Comparison of ENCODE assay signal across 25 cellular contexts in the genomic region with DNA sequence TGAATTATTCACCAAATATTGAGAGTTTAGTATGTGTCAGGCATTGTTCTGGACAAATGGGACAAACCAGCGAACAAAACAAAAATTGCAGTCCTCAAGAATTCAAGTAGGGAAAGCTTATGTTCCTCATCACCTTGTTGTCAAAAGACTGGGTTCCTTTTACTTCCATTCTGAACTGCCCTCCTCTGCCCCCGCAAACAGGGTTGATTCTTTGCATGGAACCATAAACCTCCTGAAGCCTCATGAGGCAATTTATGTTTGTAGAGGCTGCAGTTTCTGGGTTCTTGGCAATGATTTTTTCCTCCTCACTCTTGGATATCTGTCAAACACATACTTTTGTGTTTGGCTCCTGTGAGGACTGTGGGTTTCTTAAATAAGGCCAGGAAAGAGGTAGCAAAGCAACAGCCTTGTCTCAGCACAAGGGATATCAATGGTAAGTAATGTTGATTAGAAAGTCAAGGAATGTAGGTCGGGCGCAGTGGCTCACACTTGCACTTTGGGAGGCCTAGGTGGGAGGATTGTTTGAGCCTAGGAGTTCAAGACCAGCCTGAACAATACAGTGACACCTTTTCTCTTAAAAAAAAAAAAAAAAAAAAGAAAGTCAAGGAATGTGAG. TPM values are rescaled to one million over a fixed set of nuclear protein-coding genes. Genes with fewer than 3 reads are reported as not detected.
DNase-seq lines count a peak whose midpoint lies in the region; ATAC-seq and TF ChIP-seq lines count a peak whose summit lies in the region.
"Had no signal": no experiment of that assay in that cellular context is flagged by ENCODE, and none has a peak within 500 bp of the region (broad histone marks: within the 10 kb centered on the region; RNA-seq: fewer than 3 reads in every experiment).

No MANE protein-coding gene starts in this region.

- H3K27me3 Mint-ChIP-seq in HFFc6 (ENCODE audit: insufficient read depth) = peaks cover 4% of the 10 kb centered on the region; the same call in 1 of the 2 replicates
- H3K27me3 Mint-ChIP-seq: naive thymus-derived CD4-positive, alpha-beta T cell; T-helper 17 cell had no signal

- peaks cover 35% of the 10 kb centered on the region for H3K4me1 Mint-ChIP-seq in HFFc6 (ENCODE audit: low read depth)

- H2AK5ac ChIP-seq in mesenchymal stem cell (ENCODE audit: low read length, severe bottlenecking) = no peak overlapping the region

- no peak overlapping the region for H2BK12ac ChIP-seq in mesenchymal stem cell (ENCODE audit: low read length in 2 of 2)

- no peak overlapping the region for H2BK120ac ChIP-seq in mesenchymal stem cell (ENCODE audit: low read depth, low read length)

- no peaks in the 10 kb centered on the region for H3K9me3 Mint-ChIP-seq in HFFc6
- H3K9me3 Mint-ChIP-seq: CD8-positive, alpha-beta T cell; naive thymus-derived CD4-positive, alpha-beta T cell had no signal

- peak overlapping the region; percentile 46; the same call in 1 of the 2 replicates for H3K27ac Mint-ChIP-seq in HFFc6
- H3K27ac Mint-ChIP-seq: CD8-positive, alpha-beta T cell; T-helper 17 cell had no signal

- TF ChIP-seq CTCF in HFFc6 (IDR thresholded peaks at IDR 0.05) (no peak), smooth muscle cell (IDR thresholded peaks at IDR 0.05; ENCODE audit: borderline replicate concordance, insufficient read depth, poor library complexity, severe bottlenecking) (no peak), coronary artery (IDR thresholded peaks at IDR 0.05) (no peak)

- H3K4me2 ChIP-seq in mesenchymal stem cell (ENCODE audit: low read length, poor library complexity, severe bottlenecking) (no peak overlapping the region), smooth muscle cell (no peak overlapping the region)

- H3K27me3 ChIP-seq in mesenchymal stem cell (ENCODE audit: control insufficient read depth in 1 of 2, insufficient read depth in 1 of 2, low read length in 2 of 2) (no peaks in the 10 kb centered on the region), smooth muscle cell (ENCODE audit: low read depth) (no peaks in the 10 kb centered on the region)

- peaks cover 3% of the 10 kb centered on the region for H3K4me1 ChIP-seq in mesenchymal stem cell (ENCODE audit: control insufficient read depth, insufficient read depth, low read depth, low read length)
- peaks cover 46% of the 10 kb centered on the region for H3K4me1 ChIP-seq in smooth muscle cell (ENCODE audit: low read depth)

- no peak overlapping the region for H2BK5ac ChIP-seq in mesenchymal stem cell (ENCODE audit: low read depth, low read length, poor library complexity, severe bottlenecking)

- peaks cover 19 to 35% of the 10 kb centered on the region in 2 experiments for H3K36me3 ChIP-seq in mesenchymal stem cell (ENCODE audit: control insufficient read depth in 1 of 2, insufficient read depth in 2 of 2, low read depth in 1 of 2, low read length in 2 of 2)
- H3K36me3 ChIP-seq in smooth muscle cell (ENCODE audit: low read depth) = peaks cover 6% of the 10 kb centered on the region

- H4K8ac ChIP-seq in mesenchymal stem cell (ENCODE audit: low read length) = no peak overlapping the region

- H3K4me3 ChIP-seq in mesenchymal stem cell (ENCODE audit: insufficient read depth in 1 of 2, low read depth in 1 of 2, low read length in 2 of 2) = no peak overlapping the region
- H3K4me3 ChIP-seq in smooth muscle cell = no peak overlapping the region
- no peak overlapping the region for H3K4me3 ChIP-seq in coronary artery
- H3K4me3 ChIP-seq: GM12878 had no signal

- no peak overlapping the region for H3K4ac ChIP-seq in mesenchymal stem cell (ENCODE audit: low read depth in 1 of 2, low read length in 2 of 2)

- DNase-seq in HFFc6 (no peak), mesenchymal stem cell (peak; percentile 24), smooth muscle cell (lab: John Stamatoyannopoulos, UW; ENCODE audit: unreplicated experiment) (no peak), coronary artery (ENCODE audit: low spot score) (no peak)
- DNase-seq: activated CD4-positive, alpha-beta T cell treated with anti-CD3 and anti-CD28 coated beads, Interleukin-2, amount 50 U/mL, for 1 hour; activated CD8-positive, alpha-beta memory T cell treated with anti-CD3 and anti-CD28 coated beads, Interleukin-2, amount 50 U/mL, for 4 hours; CD8-positive, alpha-beta T cell; central memory CD4-positive, alpha-beta T cell; effector CD4-positive, alpha-beta T cell; naive thymus-derived CD4-positive, alpha-beta T cell; NCI-H1105; NCI-H2081; NCI-H446 treated with DMSO at 0.1 percent for 48 hours; posterior cingulate gyrus; stimulated activated CD4-positive, alpha-beta T cell treated with anti-CD3 and anti-CD28 coated beads, Interleukin-2, amount 100 ng/mL, for 24 hours; stimulated activated naive CD4-positive, alpha-beta T cell treated with Interleukin-2 at 50 U/mL for 16 hours; T-helper 17 cell had no signal

- H3K18ac ChIP-seq in mesenchymal stem cell (ENCODE audit: low read depth in 1 of 2, low read length in 2 of 2) = no peak overlapping the region

- no peak overlapping the region for H2BK15ac ChIP-seq in mesenchymal stem cell (ENCODE audit: low read depth, poor library complexity, severe bottlenecking)

- H4K20me1 ChIP-seq in smooth muscle cell (ENCODE audit: low read depth) = peaks cover 92% of the 10 kb centered on the region

- H3K4me3 Mint-ChIP-seq in HFFc6 = no peak overlapping the region
- H3K4me3 Mint-ChIP-seq: CD8-positive, alpha-beta T cell; naive thymus-derived CD4-positive, alpha-beta T cell; T-helper 17 cell had no signal

- H3K27ac ChIP-seq in cingulate gyrus (ENCODE audit: low read depth, low read length) = peak overlapping the region; percentile 8
- no peak overlapping the region for H3K27ac ChIP-seq in mesenchymal stem cell (ENCODE audit: low read length, poor library complexity, severe bottlenecking)
- peak overlapping the region; percentile 39 for H3K27ac ChIP-seq in smooth muscle cell (ENCODE audit: low read depth)
- no peak overlapping the region for H3K27ac ChIP-seq in coronary artery
- H3K27ac ChIP-seq: VCaP had no signal

- no peak overlapping the region for H4K91ac ChIP-seq in mesenchymal stem cell (ENCODE audit: low read length)

- H3K14ac ChIP-seq in mesenchymal stem cell (ENCODE audit: low read length in 2 of 2) = no peak overlapping the region

- peaks cover 53% of the 10 kb centered on the region for H3K79me2 ChIP-seq in smooth muscle cell (ENCODE audit: low read depth)

- peaks cover 39% of the 10 kb centered on the region for H3K79me1 ChIP-seq in mesenchymal stem cell (replicated peaks; ENCODE audit: low read length, poor library complexity, severe bottlenecking)

- H3K9me3 ChIP-seq in mesenchymal stem cell (ENCODE audit: control insufficient read depth, low read length) = no peaks in the 10 kb centered on the region
- H3K9me3 ChIP-seq in smooth muscle cell (replicated peaks; ENCODE audit: low read depth) = no peaks in the 10 kb centered on the region

- H3F3A ChIP-seq in smooth muscle cell (ENCODE audit: low read depth) = peaks cover 14% of the 10 kb centered on the region

- 92% methylated on average over 1 of the region's 4 CpGs for WGBS in mesenchymal stem cell
- 84% methylated on average over 4 of the region's 4 CpGs for WGBS in smooth muscle cell (ENCODE audit: low lambda C conversion rate)

- H3K9ac ChIP-seq in mesenchymal stem cell (ENCODE audit: low read length) (no peak overlapping the region), smooth muscle cell (ENCODE audit: low read depth) (no peak overlapping the region)

- ATAC-seq in GM21528 (IDR thresholded peaks at IDR 0.05; ENCODE audit: low FRiP score, unreplicated experiment) (no peak), esophagus mucosa (no peak)
- ATAC-seq: CD8-positive, alpha-beta T cell; GM12878; naive thymus-derived CD4-positive, alpha-beta T cell; T-helper 17 cell had no signal

- peaks cover 23% of the 10 kb centered on the region for H3K36me3 Mint-ChIP-seq in HFFc6 (ENCODE audit: low read depth)

- no peak overlapping the region for H3K23ac ChIP-seq in mesenchymal stem cell (ENCODE audit: low read length in 2 of 2)

- no peak overlapping the region for H2AFZ ChIP-seq in mesenchymal stem cell (ENCODE audit: low read depth, low read length)
- no peak overlapping the region for H2AFZ ChIP-seq in smooth muscle cell (ENCODE audit: low read depth)

RNA-seq across cellular contexts. Expression of gene COPZ1, which starts 13.9 kb away (rescaled TPM):
- total RNA-seq in HFFc6 (2021; fragmentation: NEBNext Ultra II Directional; extraction: Animal tissue kit (Norgen Biotek cat#: 25700)) = 100 to 1,000 TPM; 178 to 225 (median 200) TPM
- polyA plus RNA-seq in mesenchymal stem cell (2013, experiment 1 of 2) = 182 TPM
- 182 TPM for polyA plus RNA-seq in mesenchymal stem cell (2013, experiment 2 of 2)
- total RNA-seq in smooth muscle cell (147 and 163 TPM in 2 replicates), esophagus mucosa (111 TPM)
- 214 and 219 TPM in 2 replicates for polyA plus RNA-seq in smooth muscle cell

RNA-seq across cellular contexts. Expression of gene GPR84, which starts 25.5 kb away (rescaled TPM):
- total RNA-seq in HFFc6 (2021; fragmentation: NEBNext Ultra II Directional; extraction: Animal tissue kit (Norgen Biotek cat#: 25700)) = not detected
- polyA plus RNA-seq in mesenchymal stem cell (2013, experiment 1 of 2) = not detected
- not detected for polyA plus RNA-seq in mesenchymal stem cell (2013, experiment 2 of 2)
- total RNA-seq in smooth muscle cell = 0.09 and 0.13 TPM in 2 replicates
- polyA plus RNA-seq in smooth muscle cell = 0.46 TPM in 1 of 2 replicates, not detected in the other
- total RNA-seq in esophagus mucosa = 0.16 TPM
- total RNA-seq: CD8-positive, alpha-beta T cell; H1; skeletal muscle tissue had no signal
- polyA plus RNA-seq: naive thymus-derived CD4-positive, alpha-beta T cell had no signal

RNA-seq across cellular contexts. Expression of gene NFE2, which starts 38.0 kb away (rescaled TPM):
- under 1 TPM; 0.21 to 0.59 (median 0.32) TPM for total RNA-seq in HFFc6 (2021; fragmentation: NEBNext Ultra II Directional; extraction: Animal tissue kit (Norgen Biotek cat#: 25700))
- 0.12 TPM for polyA plus RNA-seq in mesenchymal stem cell (2013, experiment 1 of 2)
- polyA plus RNA-seq in mesenchymal stem cell (2013, experiment 2 of 2) = 0.10 TPM
- total RNA-seq in smooth muscle cell (0.13 TPM in 1 of 2 replicates, not detected in the other), esophagus mucosa (not detected)
- 0.24 and 1.9 TPM in 2 replicates for polyA plus RNA-seq in smooth muscle cell
- total RNA-seq: CD8-positive, alpha-beta T cell; lung microvascular endothelial cell had no signal

RNA-seq across cellular contexts. Expression of gene ZNF385A, which starts 45.7 kb away (rescaled TPM):
- 1 to 10 TPM; 4.0 to 7.4 (median 6.1) TPM for total RNA-seq in HFFc6 (2021; fragmentation: NEBNext Ultra II Directional; extraction: Animal tissue kit (Norgen Biotek cat#: 25700))
- 16.2 TPM for polyA plus RNA-seq in mesenchymal stem cell (2013, experiment 1 of 2)
- 17.1 TPM for polyA plus RNA-seq in mesenchymal stem cell (2013, experiment 2 of 2)
- total RNA-seq in smooth muscle cell = 9.3 and 20.2 TPM in 2 replicates
- 6.5 and 17.2 TPM in 2 replicates for polyA plus RNA-seq in smooth muscle cell
- total RNA-seq in esophagus mucosa = 52.2 TPM

RNA-seq across cellular contexts. Expression of gene HNRNPA1, which starts 58.3 kb away (rescaled TPM):
- total RNA-seq in HFFc6 (2021; fragmentation: NEBNext Ultra II Directional; extraction: Animal tissue kit (Norgen Biotek cat#: 25700)) = 1,000 to 10,000 TPM in 3 of 6 experiments, 100 to 1,000 TPM in 3; 768 to 1,141 (median 1,018) TPM
- 983 TPM for polyA plus RNA-seq in mesenchymal stem cell (2013, experiment 1 of 2)
- 943 TPM for polyA plus RNA-seq in mesenchymal stem cell (2013, experiment 2 of 2)
- 378 and 483 TPM in 2 replicates for total RNA-seq in smooth muscle cell
- 440 and 451 TPM in 2 replicates for polyA plus RNA-seq in smooth muscle cell
- 687 TPM for total RNA-seq in esophagus mucosa

Comparison
In these comparisons a context has a peak if more than half of its experiments do, and no peak if none do; other contexts are left out.
1. H3K27ac ChIP-seq: peak in cingulate gyrus (single experiment) and smooth muscle cell (single experiment); none in mesenchymal stem cell (single experiment) and coronary artery (0 of 2).